In genomic region chr19:47134533-47134932, GRCh38 we compare ENCODE assay signal across 1 cellular context.
TF ChIP-seq lines count a peak whose summit lies in the region.

No MANE protein-coding gene starts in this region.

TF ChIP-seq in SK-N-SH treated with all-trans-retinoic acid at 6 μM for 48 hours, 23 proteins besides CTCF, POLR2A, EP300 and RAD21 (continued from another document):
- TF ChIP-seq TSHZ2 (CRISPR knock-in tag; IDR thresholded peaks at IDR 0.05) (no peak), SNAI2 (CRISPR knock-in tag; IDR thresholded peaks at IDR 0.05) (no peak), ESRRG (CRISPR knock-in tag; IDR thresholded peaks at IDR 0.05) (no peak), OSR1 (CRISPR knock-in tag; IDR thresholded peaks at IDR 0.05) (no peak), PPARA (CRISPR knock-in tag; IDR thresholded peaks at IDR 0.05; ENCODE audit: borderline replicate concordance) (no peak), POU6F1 (CRISPR knock-in tag; IDR thresholded peaks at IDR 0.05; ENCODE audit: borderline replicate concordance, low read depth) (no peak), CSDC2 (CRISPR knock-in tag; IDR thresholded peaks at IDR 0.05) (no peak)
TF ChIP-seq in SK-N-SH treated with all-trans-retinoic acid at 6 μM for 48 hours: peak in this region for 0.
